In genomic region chr5:79416499-79416898, GRCh38 we compare ENCODE assay signal across 8 cellular contexts.
A peak's percentile ranks its signal among the peaks of the same experiment; 100 is the strongest.
DNase-seq lines count a peak whose midpoint lies in the region; ATAC-seq, FAIRE-seq and TF ChIP-seq lines count a peak whose summit lies in the region.

No MANE protein-coding gene starts in this region.

- H3K4me3 ChIP-seq in GM23338: no peak overlapping the region
- H3K4me3 ChIP-seq in MG63: no peak overlapping the region
- H3K4me3 ChIP-seq in left lung: no peak overlapping the region

- H3K9me3 Mint-ChIP-seq in GM23338: no peaks in the 10 kb centered on the region
- no peaks in the 10 kb centered on the region for H3K9me3 Mint-ChIP-seq in activated T-cell treated with anti-CD3 and anti-CD28 coated beads, Interleukin-2, amount 50 U/mL, for 4 hours

- no peak overlapping the region for H3K4me2 ChIP-seq in GM23338

- H3K4me1 ChIP-seq in GM23338 (ENCODE audit: insufficient read depth) (no peaks in the 10 kb centered on the region; the same call in 1 of the 2 replicates), left lung (no peaks in the 10 kb centered on the region)

- no peaks in the 10 kb centered on the region; the same call in 1 of the 2 replicates for H3K36me3 ChIP-seq in GM23338 (ENCODE audit: insufficient read depth)
- H3K36me3 ChIP-seq in MG63: no peaks in the 10 kb centered on the region
- no peaks in the 10 kb centered on the region for H3K36me3 ChIP-seq in left lung

- H3K27ac ChIP-seq in GM23338 (ENCODE audit: low read depth) (no peak overlapping the region), left lung (no peak overlapping the region)

- peak; percentile 77 for FAIRE-seq in GM18507 (lab: Jason Lieb, UNC)

- DNase-seq in GM18507 (ENCODE audit: extremely low spot score, insufficient read length, low read depth) (peak; percentile 18), GM23338 (ENCODE audit: low spot score) (no peak), MG63 (peak; percentile 24), left lung (no peak), amniotic stem cell (lab: John Stamatoyannopoulos, UW) (no peak), NCI-H1417 (lab: John Stamatoyannopoulos, UW) (no peak), HK-2 (ENCODE audit: unreplicated experiment) (no peak)
- DNase-seq in activated T-cell treated with anti-CD3 and anti-CD28 coated beads, Interleukin-2, amount 50 U/mL, for 4 hours: no peak

- H2AFZ ChIP-seq in GM23338: no peak overlapping the region

- H3K9me2 ChIP-seq in GM23338 (ENCODE audit: insufficient read depth): no peaks in the 10 kb centered on the region

- H3K4me1 Mint-ChIP-seq in GM23338: no peaks in the 10 kb centered on the region; the same call in 2 of the 3 replicates
- peaks cover 2% of the 10 kb centered on the region for H3K4me1 Mint-ChIP-seq in activated T-cell treated with anti-CD3 and anti-CD28 coated beads, Interleukin-2, amount 50 U/mL, for 4 hours (ENCODE audit: low read depth)

- intact Hi-C loops in left lung (cut with DNase I): no loop called here

- H3K27ac Mint-ChIP-seq in GM23338: no peak overlapping the region

- H3K79me2 ChIP-seq in GM23338 (replicated peaks; ENCODE audit: insufficient read depth): no peaks in the 10 kb centered on the region

- peaks cover 3% of the 10 kb centered on the region; the same call in 2 of the 3 replicates for H3K36me3 Mint-ChIP-seq in GM23338 (ENCODE audit: low read depth)
- H3K36me3 Mint-ChIP-seq in activated T-cell treated with anti-CD3 and anti-CD28 coated beads, Interleukin-2, amount 50 U/mL, for 4 hours (ENCODE audit: insufficient read depth): no peaks in the 10 kb centered on the region

- H3K9me3 ChIP-seq in MG63: no peaks in the 10 kb centered on the region
- no peaks in the 10 kb centered on the region for H3K9me3 ChIP-seq in left lung

- no peak for TF ChIP-seq CTCF in GM23338 (conservative IDR thresholded peaks at IDR 0.05; ENCODE audit: low read depth in 2 of 2)
- no peak for TF ChIP-seq CTCF in left lung (IDR thresholded peaks at IDR 0.05)

- H3F3A ChIP-seq in GM23338 (replicated peaks; ENCODE audit: low read depth): no peaks in the 10 kb centered on the region

- H4K20me1 ChIP-seq in GM23338 (replicated peaks; ENCODE audit: insufficient read depth): 0 out of 2 replicates have a peak, but pooled peaks cover 2% of the 10 kb centered on the region

- H3K4me3 Mint-ChIP-seq in GM23338: no peak overlapping the region
- H3K4me3 Mint-ChIP-seq in activated T-cell treated with anti-CD3 and anti-CD28 coated beads, Interleukin-2, amount 50 U/mL, for 4 hours: no peak overlapping the region

- H3K27me3 ChIP-seq in GM23338 (ENCODE audit: insufficient read depth) (no peaks in the 10 kb centered on the region), MG63 (no peaks in the 10 kb centered on the region), left lung (no peaks in the 10 kb centered on the region)

- peak; percentile 67; the same call in 2 of the 3 replicates for ATAC-seq in GM23338
- ATAC-seq in left lung: peak; percentile 54
- no peak for ATAC-seq in activated T-cell treated with anti-CD3 and anti-CD28 coated beads, Interleukin-2, amount 50 U/mL, for 4 hours

- no peaks in the 10 kb centered on the region for H3K27me3 Mint-ChIP-seq in GM23338 (ENCODE audit: insufficient read depth, low read depth, poor library complexity)
- H3K27me3 Mint-ChIP-seq in activated T-cell treated with anti-CD3 and anti-CD28 coated beads, Interleukin-2, amount 50 U/mL, for 4 hours (ENCODE audit: low read depth): no peaks in the 10 kb centered on the region

TF ChIP-seq in GM23338, 12 proteins besides CTCF, POLR2A, EP300 and RAD21:
- no peak for TF ChIP-seq ZNF114 (CRISPR knock-in tag; IDR thresholded peaks at IDR 0.05)
- TF ChIP-seq NANOG (IDR thresholded peaks at IDR 0.05; ENCODE audit: borderline replicate concordance): no peak
- TF ChIP-seq EZH2 (IDR thresholded peaks at IDR 0.05; ENCODE audit: low read depth, unreplicated experiment): no peak
- TF ChIP-seq CREB1 (CRISPR knock-in tag; IDR thresholded peaks at IDR 0.05; ENCODE audit: low read depth): no peak
- TF ChIP-seq EZH2phosphoT487 (IDR thresholded peaks at IDR 0.05; ENCODE audit: unreplicated experiment): no peak
- no peak for TF ChIP-seq JUNB (IDR thresholded peaks at IDR 0.05; ENCODE audit: unreplicated experiment)
- TF ChIP-seq POLR2AphosphoS5 (IDR thresholded peaks at IDR 0.05; ENCODE audit: low read depth): no peak
- TF ChIP-seq, protein P1, sequence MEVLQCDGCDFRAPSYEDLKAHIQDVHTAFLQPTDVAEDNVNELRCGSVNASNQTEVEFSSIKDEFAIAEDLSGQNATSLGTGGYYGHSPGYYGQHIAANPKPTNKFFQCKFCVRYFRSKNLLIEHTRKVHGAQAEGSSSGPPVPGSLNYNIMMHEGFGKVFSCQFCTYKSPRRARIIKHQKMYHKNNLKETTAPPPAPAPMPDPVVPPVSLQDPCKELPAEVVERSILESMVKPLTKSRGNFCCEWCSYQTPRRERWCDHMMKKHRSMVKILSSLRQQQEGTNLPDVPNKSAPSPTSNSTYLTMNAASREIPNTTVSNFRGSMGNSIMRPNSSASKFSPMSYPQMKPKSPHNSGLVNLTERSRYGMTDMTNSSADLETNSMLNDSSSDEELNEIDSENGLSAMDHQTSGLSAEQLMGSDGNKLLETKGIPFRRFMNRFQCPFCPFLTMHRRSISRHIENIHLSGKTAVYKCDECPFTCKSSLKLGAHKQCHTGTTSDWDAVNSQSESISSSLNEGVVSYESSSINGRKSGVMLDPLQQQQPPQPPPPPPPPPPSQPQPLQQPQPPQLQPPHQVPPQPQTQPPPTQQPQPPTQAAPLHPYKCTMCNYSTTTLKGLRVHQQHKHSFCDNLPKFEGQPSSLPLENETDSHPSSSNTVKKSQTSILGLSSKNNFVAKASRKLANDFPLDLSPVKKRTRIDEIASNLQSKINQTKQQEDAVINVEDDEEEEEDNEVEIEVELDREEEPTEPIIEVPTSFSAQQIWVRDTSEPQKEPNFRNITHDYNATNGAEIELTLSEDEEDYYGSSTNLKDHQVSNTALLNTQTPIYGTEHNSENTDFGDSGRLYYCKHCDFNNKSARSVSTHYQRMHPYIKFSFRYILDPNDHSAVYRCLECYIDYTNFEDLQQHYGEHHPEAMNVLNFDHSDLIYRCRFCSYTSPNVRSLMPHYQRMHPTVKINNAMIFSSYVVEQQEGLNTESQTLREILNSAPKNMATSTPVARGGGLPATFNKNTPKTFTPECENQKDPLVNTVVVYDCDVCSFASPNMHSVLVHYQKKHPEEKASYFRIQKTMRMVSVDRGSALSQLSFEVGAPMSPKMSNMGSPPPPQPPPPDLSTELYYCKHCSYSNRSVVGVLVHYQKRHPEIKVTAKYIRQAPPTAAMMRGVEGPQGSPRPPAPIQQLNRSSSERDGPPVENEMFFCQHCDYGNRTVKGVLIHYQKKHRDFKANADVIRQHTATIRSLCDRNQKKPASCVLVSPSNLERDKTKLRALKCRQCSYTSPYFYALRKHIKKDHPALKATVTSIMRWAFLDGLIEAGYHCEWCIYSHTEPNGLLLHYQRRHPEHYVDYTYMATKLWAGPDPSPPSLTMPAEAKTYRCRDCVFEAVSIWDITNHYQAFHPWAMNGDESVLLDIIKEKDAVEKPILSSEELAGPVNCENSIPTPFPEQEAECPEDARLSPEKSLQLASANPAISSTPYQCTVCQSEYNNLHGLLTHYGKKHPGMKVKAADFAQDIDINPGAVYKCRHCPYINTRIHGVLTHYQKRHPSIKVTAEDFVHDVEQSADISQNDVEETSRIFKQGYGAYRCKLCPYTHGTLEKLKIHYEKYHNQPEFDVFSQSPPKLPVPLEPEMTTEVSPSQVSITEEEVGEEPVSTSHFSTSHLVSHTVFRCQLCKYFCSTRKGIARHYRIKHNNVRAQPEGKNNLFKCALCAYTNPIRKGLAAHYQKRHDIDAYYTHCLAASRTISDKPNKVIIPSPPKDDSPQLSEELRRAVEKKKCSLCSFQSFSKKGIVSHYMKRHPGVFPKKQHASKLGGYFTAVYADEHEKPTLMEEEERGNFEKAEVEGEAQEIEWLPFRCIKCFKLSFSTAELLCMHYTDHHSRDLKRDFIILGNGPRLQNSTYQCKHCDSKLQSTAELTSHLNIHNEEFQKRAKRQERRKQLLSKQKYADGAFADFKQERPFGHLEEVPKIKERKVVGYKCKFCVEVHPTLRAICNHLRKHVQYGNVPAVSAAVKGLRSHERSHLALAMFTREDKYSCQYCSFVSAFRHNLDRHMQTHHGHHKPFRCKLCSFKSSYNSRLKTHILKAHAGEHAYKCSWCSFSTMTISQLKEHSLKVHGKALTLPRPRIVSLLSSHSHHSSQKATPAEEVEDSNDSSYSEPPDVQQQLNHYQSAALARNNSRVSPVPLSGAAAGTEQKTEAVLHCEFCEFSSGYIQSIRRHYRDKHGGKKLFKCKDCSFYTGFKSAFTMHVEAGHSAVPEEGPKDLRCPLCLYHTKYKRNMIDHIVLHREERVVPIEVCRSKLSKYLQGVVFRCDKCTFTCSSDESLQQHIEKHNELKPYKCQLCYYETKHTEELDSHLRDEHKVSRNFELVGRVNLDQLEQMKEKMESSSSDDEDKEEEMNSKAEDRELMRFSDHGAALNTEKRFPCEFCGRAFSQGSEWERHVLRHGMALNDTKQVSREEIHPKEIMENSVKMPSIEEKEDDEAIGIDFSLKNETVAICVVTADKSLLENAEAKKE (CRISPR knock-in tag; IDR thresholded peaks at IDR 0.05): no peak
- no peak for TF ChIP-seq STAT1 (IDR thresholded peaks at IDR 0.05; ENCODE audit: unreplicated experiment)
- TF ChIP-seq, protein P2, sequence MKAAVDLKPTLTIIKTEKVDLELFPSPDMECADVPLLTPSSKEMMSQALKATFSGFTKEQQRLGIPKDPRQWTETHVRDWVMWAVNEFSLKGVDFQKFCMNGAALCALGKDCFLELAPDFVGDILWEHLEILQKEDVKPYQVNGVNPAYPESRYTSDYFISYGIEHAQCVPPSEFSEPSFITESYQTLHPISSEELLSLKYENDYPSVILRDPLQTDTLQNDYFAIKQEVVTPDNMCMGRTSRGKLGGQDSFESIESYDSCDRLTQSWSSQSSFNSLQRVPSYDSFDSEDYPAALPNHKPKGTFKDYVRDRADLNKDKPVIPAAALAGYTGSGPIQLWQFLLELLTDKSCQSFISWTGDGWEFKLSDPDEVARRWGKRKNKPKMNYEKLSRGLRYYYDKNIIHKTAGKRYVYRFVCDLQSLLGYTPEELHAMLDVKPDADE (IDR thresholded peaks at IDR 0.05): no peak

Comparison
In these comparisons a context has a peak if more than half of its experiments do, and no peak if none do; other contexts are left out.
1. DNase-seq: peak in GM18507 (single experiment) and MG63 (single experiment); none in GM23338 (single experiment), left lung (0 of 2), activated T-cell treated with anti-CD3 and anti-CD28 coated beads, Interleukin-2, amount 50 U/mL, for 4 hours (single experiment), amniotic stem cell (single experiment), NCI-H1417 (0 of 3) and HK-2 (single experiment).
2. ATAC-seq: peak in GM23338 (single experiment) and left lung (single experiment); none in activated T-cell treated with anti-CD3 and anti-CD28 coated beads, Interleukin-2, amount 50 U/mL, for 4 hours (0 of 2).